Comparison of ENCODE assay signal across 17 cellular contexts in genomic region chr2:101725038-101725437, GRCh38. TPM values are rescaled to one million over a fixed set of nuclear protein-coding genes. Genes with fewer than 3 reads are reported as not detected.
DNase-seq lines count a peak whose midpoint lies in the region; ATAC-seq and TF ChIP-seq lines count a peak whose summit lies in the region.
"Had no signal": no experiment of that assay in that cellular context is flagged by ENCODE, and none has a peak within 500 bp of the region (broad histone marks: within the 10 kb centered on the region; RNA-seq: fewer than 3 reads in every experiment).

No MANE protein-coding gene starts in this region.

- TF ChIP-seq POLR2A in heart left ventricle (IDR thresholded peaks at IDR 0.05), result no peak

- H3K9me3 Mint-ChIP-seq in activated T-helper 17 cell treated with anti-CD3 and anti-CD28 coated beads, Interleukin-2, amount 50 U/mL, for 72 hours, result peaks cover 3% of the 10 kb centered on the region
- peaks cover 3% of the 10 kb centered on the region for H3K9me3 Mint-ChIP-seq in stimulated activated effector memory CD8-positive, alpha-beta T cell treated with anti-CD3 and anti-CD28 coated beads, Interleukin-12 subunit alpha, Interleukin-12 subunit beta, amount 100 ng/mL, for 72 hours

- H3K4me1 ChIP-seq in left ventricle myocardium inferior (peaks cover 96% of the 10 kb centered on the region), heart left ventricle (peaks cover 0 to 91% (median 71%) of the 10 kb centered on the region in 12 donors)

- TF ChIP-seq CTCF in left ventricle myocardium inferior (IDR thresholded peaks at IDR 0.05; ENCODE audit: borderline replicate concordance) (no peak), heart left ventricle (IDR thresholded peaks at IDR 0.05) (no peak)

- intact Hi-C loops in left ventricle myocardium inferior (cut with micrococcal nuclease) (no loop called here), heart left ventricle (cut with DNase I) (no loop called here)

- ATAC-seq in activated CD4-positive, CD25-positive, alpha-beta regulatory T cell treated with anti-CD3 and anti-CD28 coated beads, Interleukin-2, amount 50 U/mL, for 24 hours, result peak; percentile 81 to 87
- ATAC-seq in heart left ventricle (no peak), HG03196 (IDR thresholded peaks at IDR 0.05; ENCODE audit: unreplicated experiment) (no peak)
- ATAC-seq in activated T-helper 17 cell treated with anti-CD3 and anti-CD28 coated beads, Interleukin-2, amount 50 U/mL, for 72 hours (replicated peaks), result peak; percentile 64
- peak; percentile 76 for ATAC-seq in stimulated activated effector memory CD8-positive, alpha-beta T cell treated with anti-CD3 and anti-CD28 coated beads, Interleukin-12 subunit alpha, Interleukin-12 subunit beta, amount 100 ng/mL, for 72 hours

- H3K4me3 Mint-ChIP-seq in activated T-helper 17 cell treated with anti-CD3 and anti-CD28 coated beads, Interleukin-2, amount 50 U/mL, for 72 hours, result peak overlapping the region; percentile 46
- H3K4me3 Mint-ChIP-seq in stimulated activated effector memory CD8-positive, alpha-beta T cell treated with anti-CD3 and anti-CD28 coated beads, Interleukin-12 subunit alpha, Interleukin-12 subunit beta, amount 100 ng/mL, for 72 hours, result no peak overlapping the region

- no peaks in the 10 kb centered on the region for H3K27me3 Mint-ChIP-seq in activated T-helper 17 cell treated with anti-CD3 and anti-CD28 coated beads, Interleukin-2, amount 50 U/mL, for 72 hours

- 52 to 73% (median 56%) methylated on average over 3 of the region's 3 CpGs for WGBS in heart left ventricle, 4 donors

- H3K4me1 Mint-ChIP-seq in activated T-helper 17 cell treated with anti-CD3 and anti-CD28 coated beads, Interleukin-2, amount 50 U/mL, for 72 hours, result peaks cover 55% of the 10 kb centered on the region
- H3K4me1 Mint-ChIP-seq in stimulated activated effector memory CD8-positive, alpha-beta T cell treated with anti-CD3 and anti-CD28 coated beads, Interleukin-12 subunit alpha, Interleukin-12 subunit beta, amount 100 ng/mL, for 72 hours, result peaks cover 79% of the 10 kb centered on the region

- DNase-seq in activated CD4-positive, CD25-positive, alpha-beta regulatory T cell (lab: John Stamatoyannopoulos, UW), result no peak
- DNase-seq in left ventricle myocardium inferior (no peak), heart left ventricle (no peak), NOMO-1 treated with dmso at 0.1 percent for 144 hours (lab: John Stamatoyannopoulos, UW; ENCODE audit: unreplicated experiment) (no peak)
- no peak for DNase-seq in stimulated activated effector memory CD8-positive, alpha-beta T cell treated with anti-CD3 and anti-CD28 coated beads, Interleukin-12 subunit alpha, Interleukin-12 subunit beta, amount 100 ng/mL, for 72 hours (ENCODE audit: low spot score in 2 of 2)
- DNase-seq: COR-L47, IMR-90, MV-4-11, NCI-H1417 treated with DMSO at 0.1 percent for 48 hours, NCI-H2029 treated with DMSO at 0.1 percent for 48 hours, RPMI8226 had no signal

- peak overlapping the region; percentile 4 for H3K27ac ChIP-seq in left ventricle myocardium inferior (replicated peaks)
- no peak overlapping the region for H3K27ac ChIP-seq in heart left ventricle
- H3K27ac ChIP-seq: 22Rv1; BLaER1 treated with 17β-estradiol and CSF1 and Interleukin-3, amounts not matched to agents 10 nM and 100 nM had no signal

- H3K9me3 ChIP-seq in left ventricle myocardium inferior (replicated peaks), result no peaks in the 10 kb centered on the region
- H3K9me3 ChIP-seq in heart left ventricle, result no peaks in the 10 kb centered on the region
- H3K9me3 ChIP-seq: HAP-1 had no signal

- H3K36me3 Mint-ChIP-seq in activated T-helper 17 cell treated with anti-CD3 and anti-CD28 coated beads, Interleukin-2, amount 50 U/mL, for 72 hours (ENCODE audit: low read depth), result no peaks in the 10 kb centered on the region
- no peaks in the 10 kb centered on the region for H3K36me3 Mint-ChIP-seq in stimulated activated effector memory CD8-positive, alpha-beta T cell treated with anti-CD3 and anti-CD28 coated beads, Interleukin-12 subunit alpha, Interleukin-12 subunit beta, amount 100 ng/mL, for 72 hours

- H3K27me3 ChIP-seq in left ventricle myocardium inferior (ENCODE audit: low read depth) (no peaks in the 10 kb centered on the region), heart left ventricle (no peaks in the 10 kb centered on the region)
- H3K27me3 ChIP-seq: BLaER1 treated with 17β-estradiol and CSF1 and Interleukin-3, amounts not matched to agents 10 nM and 100 nM had no signal

- no peak overlapping the region for H3K4me3 ChIP-seq in left ventricle myocardium inferior
- H3K4me3 ChIP-seq in heart left ventricle, result no peak overlapping the region
- H3K4me3 ChIP-seq: BLaER1 treated with 17β-estradiol and CSF1 and Interleukin-3, amounts not matched to agents 10 nM and 100 nM; HAP-1 had no signal

- peak overlapping the region; percentile 13 for H3K27ac Mint-ChIP-seq in activated T-helper 17 cell treated with anti-CD3 and anti-CD28 coated beads, Interleukin-2, amount 50 U/mL, for 72 hours
- H3K27ac Mint-ChIP-seq in stimulated activated effector memory CD8-positive, alpha-beta T cell treated with anti-CD3 and anti-CD28 coated beads, Interleukin-12 subunit alpha, Interleukin-12 subunit beta, amount 100 ng/mL, for 72 hours, result no peak overlapping the region

- H3K36me3 ChIP-seq in left ventricle myocardium inferior (no peaks in the 10 kb centered on the region), heart left ventricle (no peaks in the 10 kb centered on the region)
- H3K36me3 ChIP-seq: HAP-1 had no signal

RNA-seq across cellular contexts. Expression of gene MAP4K4, which starts 27.5 kb away (rescaled TPM):
- total RNA-seq in left ventricle myocardium inferior, result 102 TPM
- total RNA-seq in heart left ventricle, result 100 to 1,000 TPM in 6 of 9 donors, 10 to 100 TPM in 3; 65.3 to 146 (median 114) TPM
- polyA plus RNA-seq in heart left ventricle, result 100 to 1,000 TPM in 1 of 2 donors, 10 to 100 TPM in 1; 52.7 to 192 TPM
- 10 to 100 TPM; 26.4 to 54.9 TPM for total RNA-seq in activated T-helper 17 cell treated with anti-CD3 and anti-CD28 coated beads, Interleukin-2, amount 50 U/mL, for 72 hours

Comparison
In these comparisons a context has a peak if more than half of its experiments do, and no peak if none do; other contexts are left out.
1. ATAC-seq: peak in activated CD4-positive, CD25-positive, alpha-beta regulatory T cell treated with anti-CD3 and anti-CD28 coated beads, Interleukin-2, amount 50 U/mL, for 24 hours (2 of 2), activated T-helper 17 cell treated with anti-CD3 and anti-CD28 coated beads, Interleukin-2, amount 50 U/mL, for 72 hours (single experiment) and stimulated activated effector memory CD8-positive, alpha-beta T cell treated with anti-CD3 and anti-CD28 coated beads, Interleukin-12 subunit alpha, Interleukin-12 subunit beta, amount 100 ng/mL, for 72 hours (single experiment); none in heart left ventricle (0 of 4) and HG03196 (single experiment).